In the genomic region with DNA sequence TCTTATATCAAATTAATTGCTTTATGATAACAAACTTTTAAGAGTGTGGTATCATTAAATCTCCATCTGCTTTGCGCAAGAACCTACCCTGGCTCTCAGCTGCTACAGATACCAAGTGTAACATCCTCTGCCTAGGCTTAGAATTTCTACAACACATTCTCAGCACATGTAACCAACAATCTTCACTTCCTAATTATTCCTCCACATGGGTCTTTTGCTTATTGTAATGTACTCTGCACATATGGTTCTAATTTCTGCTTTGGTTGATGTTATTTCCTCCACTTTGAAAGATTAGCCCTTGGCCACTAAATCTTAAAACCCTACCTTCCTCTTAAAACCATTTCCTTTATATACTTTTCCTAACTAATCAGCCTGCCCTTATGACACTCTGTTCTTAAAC, we compare ENCODE assay signal across 23 cellular contexts.
DNase-seq lines count a peak whose midpoint lies in the region; TF ChIP-seq lines count a peak whose summit lies in the region.
"Had no signal": no experiment of that assay in that cellular context is flagged by ENCODE, and none has a peak within 500 bp of the region (broad histone marks: within the 10 kb centered on the region; RNA-seq: fewer than 3 reads in every experiment).

No MANE protein-coding gene starts in this region.

- no peaks in the 10 kb centered on the region for H3K9me3 ChIP-seq in stomach
- H3K9me3 ChIP-seq: Caco-2, mucosa of descending colon, suprapubic skin, vagina had no signal

- H3K27me3 Mint-ChIP-seq in mesothelial cell of epicardium (ENCODE audit: low read depth): no peaks in the 10 kb centered on the region
- H3K27me3 Mint-ChIP-seq: activated CD4-positive, alpha-beta memory T cell treated with anti-CD3 and anti-CD28 coated beads for 36 hours; activated naive CD4-positive, alpha-beta T cell treated with anti-CD3 and anti-CD28 coated beads, Interleukin-2, amount 50 U/mL, for 24 hours; activated T-cell treated with anti-CD3 and anti-CD28 coated beads, Interleukin-2, amount 50 U/mL, for 24 hours had no signal

- intact Hi-C loops in stomach (cut with DNase I; ENCODE audit: low total_unique reads): no loop called here

- in situ Hi-C loops in astrocyte of the spinal cord (cut with HindIII; ENCODE audit: low sequenced_read_pairs): no loop called here

- no peaks in the 10 kb centered on the region for H3K36me3 Mint-ChIP-seq in mesothelial cell of epicardium
- H3K36me3 Mint-ChIP-seq: activated CD4-positive, alpha-beta memory T cell treated with anti-CD3 and anti-CD28 coated beads for 36 hours; activated naive CD4-positive, alpha-beta T cell treated with anti-CD3 and anti-CD28 coated beads, Interleukin-2, amount 50 U/mL, for 24 hours had no signal

- H3K4me3 ChIP-seq in BJ (ENCODE audit: low read depth, low read length) (no peak overlapping the region), astrocyte of the spinal cord (ENCODE audit: low read depth, low read length) (no peak overlapping the region), stomach (no peak overlapping the region)
- H3K4me3 ChIP-seq: breast epithelium, mucosa of descending colon, suprapubic skin, vagina had no signal

- no peak overlapping the region for H3K27ac ChIP-seq in stomach
- H3K27ac ChIP-seq: breast epithelium, KMS-11, suprapubic skin, vagina, WERI-Rb-1 had no signal

- WGBS in stomach, 5 donors: 89 to 96% (median 92%) methylated on average over 1 of the region's 1 CpG

- H3K27ac Mint-ChIP-seq in mesothelial cell of epicardium: peak overlapping the region; percentile 15
- H3K27ac Mint-ChIP-seq: activated CD4-positive, alpha-beta memory T cell treated with anti-CD3 and anti-CD28 coated beads for 36 hours; activated naive CD4-positive, alpha-beta T cell treated with anti-CD3 and anti-CD28 coated beads, Interleukin-2, amount 50 U/mL, for 24 hours; activated T-cell treated with anti-CD3 and anti-CD28 coated beads, Interleukin-2, amount 50 U/mL, for 24 hours; T-helper 1 cell treated with Interleukin-12 subunit alpha and Interleukin-12 subunit beta and Interleukin-4 antibody, amounts not matched to agents 30 μg/mL and 1 μg/mL, for 36 hours had no signal

- H3K9me3 Mint-ChIP-seq in mesothelial cell of epicardium: no peaks in the 10 kb centered on the region
- H3K9me3 Mint-ChIP-seq: activated naive CD4-positive, alpha-beta T cell treated with anti-CD3 and anti-CD28 coated beads, Interleukin-2, amount 50 U/mL, for 24 hours; T-helper 1 cell treated with Interleukin-12 subunit alpha and Interleukin-12 subunit beta and Interleukin-4 antibody, amounts not matched to agents 30 μg/mL and 1 μg/mL, for 36 hours had no signal

- TF ChIP-seq CTCF in BJ (IDR thresholded peaks at IDR 0.05; ENCODE audit: insufficient read depth, low read depth, low read length) (no peak), astrocyte of the spinal cord (IDR thresholded peaks at IDR 0.05; ENCODE audit: low read depth, low read length) (no peak), mesothelial cell of epicardium (IDR thresholded peaks at IDR 0.05; ENCODE audit: unreplicated experiment) (no peak), stomach (IDR thresholded peaks at IDR 0.05) (no peak)

- H3K27me3 ChIP-seq in BJ (ENCODE audit: control insufficient read depth, insufficient read depth, low read length) (no peaks in the 10 kb centered on the region), stomach (no peaks in the 10 kb centered on the region)
- H3K27me3 ChIP-seq: breast epithelium, suprapubic skin, vagina had no signal

- TF ChIP-seq POLR2A in stomach (IDR thresholded peaks at IDR 0.05): no peak

- no peaks in the 10 kb centered on the region for H3K4me1 ChIP-seq in stomach
- H3K4me1 ChIP-seq: breast epithelium, Caco-2 had no signal

- CTCF ChIA-PET in BJ (lab: Yijun Ruan, JAX): interaction anchor here (1.7 kb wide), 2 partner anchors 9 to 30 kb away, joined by 4 to 6 read pairs; no protein-coding TSS in a partner anchor

- POLR2A ChIA-PET in BJ (lab: Charles Lee): no interaction called here

- DNase-seq in BJ (ENCODE audit: low read depth) (peak; percentile 49), MV-4-11 (lab: John Stamatoyannopoulos, UW) (peak; percentile 73), astrocyte of the spinal cord (ENCODE audit: low read depth, low spot score) (peak; percentile 29), mesothelial cell of epicardium (ENCODE audit: low spot score in 2 of 2, unreplicated experiment in 2 of 2) (no peak), stomach (no peak), NCI-H1694 treated with DMSO at 0.1 percent for 48 hours (lab: John Stamatoyannopoulos, UW) (no peak), medulla oblongata (ENCODE audit: extremely low spot score) (no peak)
- DNase-seq in activated CD8-positive, alpha-beta memory T cell treated with anti-CD3 and anti-CD28 coated beads, Interleukin-2, amount 50 U/mL, for 4 hours: no peak
- DNase-seq: activated CD4-positive, alpha-beta memory T cell treated with anti-CD3 and anti-CD28 coated beads for 36 hours; activated T-cell treated with anti-CD3 and anti-CD28 coated beads, Interleukin-2, amount 50 U/mL, for 24 hours; Caco-2; dermis blood vessel endothelial cell; GOT3; mucosa of descending colon; NCI-H2029 treated with DMSO at 0.1 percent for 48 hours; SHP77 treated with DMSO at 0.1 percent for 48 hours; WERI-Rb-1 had no signal

- TF ChIP-seq EP300 in stomach (IDR thresholded peaks at IDR 0.05): no peak

- no peak overlapping the region for H3K4me3 Mint-ChIP-seq in mesothelial cell of epicardium
- H3K4me3 Mint-ChIP-seq: activated CD4-positive, alpha-beta memory T cell treated with anti-CD3 and anti-CD28 coated beads for 36 hours; activated naive CD4-positive, alpha-beta T cell treated with anti-CD3 and anti-CD28 coated beads, Interleukin-2, amount 50 U/mL, for 24 hours; activated T-cell treated with anti-CD3 and anti-CD28 coated beads, Interleukin-2, amount 50 U/mL, for 24 hours; T-helper 1 cell treated with Interleukin-12 subunit alpha and Interleukin-12 subunit beta and Interleukin-4 antibody, amounts not matched to agents 30 μg/mL and 1 μg/mL, for 36 hours had no signal

- no peaks in the 10 kb centered on the region for H3K36me3 ChIP-seq in BJ (ENCODE audit: control insufficient read depth, insufficient read depth, low read length)
- peaks cover 0 to 4% (median 0%) of the 10 kb centered on the region in 4 donors for H3K36me3 ChIP-seq in stomach
- H3K36me3 ChIP-seq: suprapubic skin, vagina, WERI-Rb-1 had no signal

- peaks cover 14% of the 10 kb centered on the region for H3K4me1 Mint-ChIP-seq in mesothelial cell of epicardium
- H3K4me1 Mint-ChIP-seq: activated naive CD4-positive, alpha-beta T cell treated with anti-CD3 and anti-CD28 coated beads, Interleukin-2, amount 50 U/mL, for 24 hours had no signal

Comparison
In these comparisons a context has a peak if more than half of its experiments do, and no peak if none do; other contexts are left out.
1. DNase-seq: peak in BJ (single experiment), MV-4-11 (single experiment) and astrocyte of the spinal cord (single experiment); none in mesothelial cell of epicardium (0 of 2), stomach (single experiment), NCI-H1694 treated with DMSO at 0.1 percent for 48 hours (single experiment), medulla oblongata (single experiment) and activated CD8-positive, alpha-beta memory T cell treated with anti-CD3 and anti-CD28 coated beads, Interleukin-2, amount 50 U/mL, for 4 hours (single experiment).